21 cellular contexts compared by ENCODE assay signal in genomic region chr3:179233043-179233442, GRCh38.
"Had no signal": no experiment of that assay in that cellular context is flagged by ENCODE, and none has a peak within 500 bp of the region (broad histone marks: within the 10 kb centered on the region; RNA-seq: fewer than 3 reads in every experiment).

No MANE protein-coding gene starts in this region.

- DNase-seq: activated CD4-positive, alpha-beta memory T cell treated with anti-CD3 and anti-CD28 coated beads, Interleukin-2, amount 10 ng/mL, durations not matched to agents 7 days and 5 days; activated CD4-positive, alpha-beta T cell treated with anti-CD3 and anti-CD28 coated beads for 36 hours; activated CD4-positive, alpha-beta T cell treated with anti-CD3 and anti-CD28 coated beads, Interleukin-2, amount 50 U/mL, for 1 hour; activated gamma-delta T cell; activated naive CD4-positive, alpha-beta T cell treated with anti-CD3 and anti-CD28 coated beads for 36 hours; activated T-cell treated with anti-CD3 and anti-CD28 coated beads for 4 hours; activated T-cell treated with anti-CD3 and anti-CD28 coated beads, Interleukin-2, amount 50 U/mL, for 48 hours; brain microvascular endothelial cell; MM.1S; NCI-H1105; NCI-H1436 treated with DMSO at 0.1 percent for 48 hours; NCI-H187; NCI-H2081; NCI-H446; NCI-H524; PC-9; SJCRH30; SK-N-SH; SW 1271 had no signal

- ATAC-seq: activated CD4-positive, alpha-beta T cell treated with anti-CD3 and anti-CD28 coated beads for 36 hours; activated T-helper 17 cell treated with anti-CD3 and anti-CD28 coated beads, Interleukin-2, amount 50 U/mL, for 72 hours had no signal

- H3K4me3 ChIP-seq: cardiac muscle cell, PC-9, SJCRH30 had no signal
